In genomic region chr22:28442951-28443876, GRCh38 we compare ENCODE assay signal across 1 cellular context.
TF ChIP-seq lines count a peak whose summit lies in the region.

No MANE protein-coding gene starts in this region.

TF ChIP-seq in H1, 55 proteins besides CTCF, POLR2A, EP300 and RAD21 (continued from another document):
- TF ChIP-seq GABPA (IDR thresholded peaks at IDR 0.05; ENCODE audit: borderline replicate concordance, insufficient read depth, low read length) (peak; percentile 47; the same call in 1 of the 2 replicates), BRCA1 (IDR thresholded peaks at IDR 0.05; ENCODE audit: low read depth, low read length) (no peak), POLR2AphosphoS5 (IDR thresholded peaks at IDR 0.05; ENCODE audit: low read depth, low read length) (peak; percentile 60), RNF2 (IDR thresholded peaks at IDR 0.05; ENCODE audit: borderline replicate concordance, low read depth, low read length, missing control alignments, poor library complexity, severe bottlenecking) (no peak), TBP (IDR thresholded peaks at IDR 0.05; ENCODE audit: low read depth, low read length) (peak; percentile 87), KDM4A (IDR thresholded peaks at IDR 0.05; ENCODE audit: low read depth, low read length, severe bottlenecking) (no peak), MAX (IDR thresholded peaks at IDR 0.05) (peak; percentile 69), KDM5A (IDR thresholded peaks at IDR 0.05; ENCODE audit: low read length) (no peak), MAFK (IDR thresholded peaks at IDR 0.05; ENCODE audit: low read depth, low read length) (no peak), CBX5 (IDR thresholded peaks at IDR 0.05; ENCODE audit: low read depth, low read length) (no peak), BACH1 (IDR thresholded peaks at IDR 0.05; ENCODE audit: low read length) (no peak), RFX5 (IDR thresholded peaks at IDR 0.05; ENCODE audit: borderline replicate concordance, low read depth, low read length) (no peak), CREB1 (IDR thresholded peaks at IDR 0.05) (no peak), SUZ12 (IDR thresholded peaks at IDR 0.05; ENCODE audit: low read length) (no peak), SIX5 (IDR thresholded peaks at IDR 0.05; ENCODE audit: low read depth, low read length) (no peak), CHD1 (IDR thresholded peaks at IDR 0.05; ENCODE audit: low read depth, low read length) (no peak), CHD7 (IDR thresholded peaks at IDR 0.05; ENCODE audit: insufficient replicate concordance, low read length) (no peak), TAF1 (IDR thresholded peaks at IDR 0.05; ENCODE audit: low read depth, low read length) (peak; percentile 85), PHF8 (conservative IDR thresholded peaks at IDR 0.05; ENCODE audit: low read depth, low read length) (no peak), TAF7 (optimal IDR thresholded peaks at IDR 0.05; ENCODE audit: borderline replicate concordance, low read depth, low read length) (peak; percentile 85), SP1 (IDR thresholded peaks at IDR 0.05; ENCODE audit: low read depth, low read length) (peak; percentile 62; the same call in 1 of the 2 replicates), ATF2 (IDR thresholded peaks at IDR 0.05; ENCODE audit: low read length) (no peak), YY1 (IDR thresholded peaks at IDR 0.05; ENCODE audit: low read depth, low read length) (no peak), BCL11A (IDR thresholded peaks at IDR 0.05; ENCODE audit: low read depth in 2 of 2, low read length in 2 of 2) (no peak), TCF12 (IDR thresholded peaks at IDR 0.05; ENCODE audit: low read depth, low read length) (no peak), SIN3A (conservative IDR thresholded peaks at IDR 0.05 in 1 of 2, IDR thresholded peaks at IDR 0.05 in 1 of 2; ENCODE audit: low read depth in 1 of 2, low read length in 2 of 2) (peak in 1 of 2 experiments; percentile 78; a peak in 1 of 4 replicates), EGR1 (IDR thresholded peaks at IDR 0.05; ENCODE audit: borderline replicate concordance, low read depth, low read length) (peak; percentile 49; the same call in 1 of the 2 replicates), FOSL1 (IDR thresholded peaks at IDR 0.05; ENCODE audit: insufficient read depth, low read depth, low read length) (peak; percentile 93), CBX8 (IDR thresholded peaks at IDR 0.05; ENCODE audit: borderline replicate concordance, low read depth, low read length) (no peak)
